ENCODE assay signal across 17 cellular contexts in genomic region chrX:114049063-114049462, GRCh38.
"Had no signal": no experiment of that assay in that cellular context is flagged by ENCODE, and none has a peak within 500 bp of the region (broad histone marks: within the 10 kb centered on the region; RNA-seq: fewer than 3 reads in every experiment).

No MANE protein-coding gene starts in this region.

- H3K9me3 Mint-ChIP-seq: dendritic cell treated with granulocyte-macrophage colony-stimulating factor and Interleukin-4, amounts not matched to agents 40 ng/mL and 50 ng/mL, for 4 days had no signal

- H3K4me1 ChIP-seq: foreskin keratinocyte, psoas muscle had no signal

- FAIRE-seq: colon, small intestine had no signal

- ATAC-seq: effector memory CD8-positive, alpha-beta T cell; foreskin keratinocyte; left colon; left ventricle myocardium superior; naive thymus-derived CD4-positive, alpha-beta T cell; psoas muscle had no signal

- H3K4me1 Mint-ChIP-seq: naive thymus-derived CD4-positive, alpha-beta T cell had no signal

- H3K4me3 ChIP-seq: lung, psoas muscle had no signal

- H3K36me3 ChIP-seq: neutrophil had no signal

- H3K27ac Mint-ChIP-seq: dendritic cell treated with granulocyte-macrophage colony-stimulating factor and Interleukin-4, amounts not matched to agents 40 ng/mL and 50 ng/mL, for 4 days; effector memory CD8-positive, alpha-beta T cell; naive thymus-derived CD4-positive, alpha-beta T cell; nephron progenitor cell had no signal

- H3K27me3 Mint-ChIP-seq: dendritic cell treated with granulocyte-macrophage colony-stimulating factor and Interleukin-4, amounts not matched to agents 40 ng/mL and 50 ng/mL, for 4 days; effector memory CD8-positive, alpha-beta T cell; naive thymus-derived CD4-positive, alpha-beta T cell had no signal

- H3K4me3 Mint-ChIP-seq: dendritic cell treated with granulocyte-macrophage colony-stimulating factor and Interleukin-4, amounts not matched to agents 40 ng/mL and 50 ng/mL, for 4 days; effector memory CD8-positive, alpha-beta T cell; naive thymus-derived CD4-positive, alpha-beta T cell; nephron progenitor cell had no signal

- H3K27me3 ChIP-seq: foreskin keratinocyte, neutrophil had no signal

- H3K36me3 Mint-ChIP-seq: naive thymus-derived CD4-positive, alpha-beta T cell had no signal

- H3K27ac ChIP-seq: foreskin keratinocyte, neutrophil, psoas muscle had no signal

- H3K9me3 ChIP-seq: neutrophil, psoas muscle had no signal

- DNase-seq: effector memory CD8-positive, alpha-beta T cell; erythroblast; left colon; left ventricle myocardium superior; naive thymus-derived CD4-positive, alpha-beta T cell; nephron progenitor cell; psoas muscle; retina; small intestine; stimulated activated CD4-positive, alpha-beta T cell treated with anti-CD3 and anti-CD28 coated beads, Interleukin-12 subunit alpha, Interleukin-12 subunit beta, amount 100 ng/mL, for 4 hours; stimulated activated naive CD4-positive, alpha-beta T cell treated with Interleukin-2 at 50 U/mL for 16 hours; trophoblast cell had no signal
